12 cellular contexts compared by ENCODE assay signal in genomic region chr15:80159811-80160569, GRCh38. TPM values are rescaled to one million over a fixed set of nuclear protein-coding genes. Genes with fewer than 3 reads are reported as not detected.
DNase-seq lines count a peak whose midpoint lies in the region; ATAC-seq, FAIRE-seq and TF ChIP-seq lines count a peak whose summit lies in the region.
"Had no signal": no experiment of that assay in that cellular context is flagged by ENCODE, and none has a peak within 500 bp of the region (broad histone marks: within the 10 kb centered on the region; RNA-seq: fewer than 3 reads in every experiment).

No MANE protein-coding gene starts in this region.

- intact Hi-C loops in kidney (cut with DNase I), result no loop called here

- FAIRE-seq in GM12892 (lab: Jason Lieb, UNC) (peak; percentile 61), kidney (lab: Jason Lieb, UNC) (no peak)
- FAIRE-seq: G401.6 had no signal

- H3K36me3 ChIP-seq in MG63 (peaks cover 68% of the 10 kb centered on the region), kidney (ENCODE audit: control insufficient read depth in 1 of 2, insufficient read depth in 2 of 2, low read length in 2 of 2) (peaks cover 12 to 31% of the 10 kb centered on the region in 2 donors)

- H3K9me3 ChIP-seq in MG63 (no peaks in the 10 kb centered on the region), kidney (ENCODE audit: control insufficient read depth in 1 of 2, low read length in 2 of 2) (no peaks in the 10 kb centered on the region)

- H3K36me3 Mint-ChIP-seq in central memory CD8-positive, alpha-beta T cell (ENCODE audit: insufficient read depth), result no peaks in the 10 kb centered on the region
- H3K36me3 Mint-ChIP-seq in osteocyte (ENCODE audit: unreplicated experiment) (peaks cover 7% of the 10 kb centered on the region), endothelial cell (ENCODE audit: low read depth, unreplicated experiment) (peaks cover 9% of the 10 kb centered on the region)

- H3K4me1 ChIP-seq in kidney (ENCODE audit: control insufficient read depth in 1 of 2, insufficient read depth in 1 of 2, low read depth in 1 of 2, low read length in 2 of 2), result peaks cover 14 to 29% of the 10 kb centered on the region in 2 donors

- H3K27ac Mint-ChIP-seq in central memory CD8-positive, alpha-beta T cell (ENCODE audit: low read depth), result no peak overlapping the region
- H3K27ac Mint-ChIP-seq in osteocyte (ENCODE audit: unreplicated experiment) (peak overlapping the region; percentile 65), endothelial cell (ENCODE audit: unreplicated experiment) (no peak overlapping the region)
- H3K27ac Mint-ChIP-seq: memory B cell had no signal

- H3K4me3 Mint-ChIP-seq in central memory CD8-positive, alpha-beta T cell, result no peak overlapping the region
- H3K4me3 Mint-ChIP-seq in osteocyte (ENCODE audit: unreplicated experiment), result no peak overlapping the region
- H3K4me3 Mint-ChIP-seq in endothelial cell (ENCODE audit: unreplicated experiment), result no peak overlapping the region
- H3K4me3 Mint-ChIP-seq: GM23338, memory B cell had no signal

- H3K9me3 Mint-ChIP-seq in central memory CD8-positive, alpha-beta T cell, result no peaks in the 10 kb centered on the region
- no peaks in the 10 kb centered on the region for H3K9me3 Mint-ChIP-seq in osteocyte (ENCODE audit: unreplicated experiment)
- no peaks in the 10 kb centered on the region for H3K9me3 Mint-ChIP-seq in endothelial cell (ENCODE audit: unreplicated experiment)
- H3K9me3 Mint-ChIP-seq: GM23338 had no signal

- ATAC-seq in central memory CD8-positive, alpha-beta T cell (replicated peaks; ENCODE audit: extremely low read depth, poor library complexity, severe bottlenecking), result peak; percentile 75
- ATAC-seq: GM23338 had no signal

- no peaks in the 10 kb centered on the region for H3K27me3 ChIP-seq in MG63

- no peak for DNase-seq in GM12892 (ENCODE audit: insufficient read length)
- DNase-seq in MG63, result peak; percentile 92
- peak in 1 of 2 donors; percentile 23 for DNase-seq in central memory CD8-positive, alpha-beta T cell (ENCODE audit: low spot score in 2 of 2)
- peak; percentile 77 for DNase-seq in osteocyte (ENCODE audit: extremely low spot score, unreplicated experiment)
- no peak for DNase-seq in NOMO-1 treated with dmso at 0.1 percent for 144 hours (lab: John Stamatoyannopoulos, UW; ENCODE audit: unreplicated experiment)
- DNase-seq in endothelial cell (ENCODE audit: low spot score), result no peak
- DNase-seq in activated CD8-positive, alpha-beta memory T cell treated with anti-CD3 and anti-CD28 coated beads, Interleukin-2, amount 50 U/mL, for 4 hours, result no peak
- no peak for DNase-seq in kidney
- DNase-seq: activated CD4-positive, alpha-beta T cell treated with anti-CD3 and anti-CD28 coated beads for 4 hours had no signal

- no peaks in the 10 kb centered on the region for H3K27me3 Mint-ChIP-seq in central memory CD8-positive, alpha-beta T cell
- H3K27me3 Mint-ChIP-seq in osteocyte (ENCODE audit: unreplicated experiment) (no peaks in the 10 kb centered on the region), endothelial cell (ENCODE audit: unreplicated experiment) (peaks cover 2% of the 10 kb centered on the region)
- H3K27me3 Mint-ChIP-seq: memory B cell had no signal

- H3K27ac ChIP-seq in kidney (ENCODE audit: low read depth in 2 of 2, low read length in 2 of 2), result peak overlapping the region in 1 of 2 donors; percentile 55

- no peak for TF ChIP-seq POLR2A in GM12892 (IDR thresholded peaks at IDR 0.05; ENCODE audit: low read depth, low read length)

- no peak for TF ChIP-seq CTCF in osteocyte (IDR thresholded peaks at IDR 0.05)
- no peak for TF ChIP-seq CTCF in endothelial cell (IDR thresholded peaks at IDR 0.05; ENCODE audit: unreplicated experiment)
- no peak for TF ChIP-seq CTCF in kidney (IDR thresholded peaks at IDR 0.05; ENCODE audit: borderline replicate concordance, extremely low read depth, insufficient read depth)

- no peak overlapping the region for H3K4me3 ChIP-seq in MG63
- no peak overlapping the region for H3K4me3 ChIP-seq in kidney (ENCODE audit: low read length in 2 of 2)
- H3K4me3 ChIP-seq: GM23338 had no signal

- no peak overlapping the region for H3K9ac ChIP-seq in kidney (ENCODE audit: low read length in 2 of 2)

- H3K4me1 Mint-ChIP-seq in central memory CD8-positive, alpha-beta T cell, result peaks cover 20% of the 10 kb centered on the region
- H3K4me1 Mint-ChIP-seq in osteocyte (ENCODE audit: unreplicated experiment) (peaks cover 12% of the 10 kb centered on the region), endothelial cell (ENCODE audit: unreplicated experiment) (peaks cover 10% of the 10 kb centered on the region)

RNA-seq across cellular contexts. Expression of gene FAH, which starts 7.2 kb away (rescaled TPM):
- polyA plus RNA-seq in GM12892 (2012; ENCODE audit: missing spikeins), result 41.9 TPM
- 44.8 and 93.3 TPM in 2 replicates for total RNA-seq in MG63 (2014; rRNA removed; shearing (Covaris generic); ENCODE audit: low replicate concordance)
- total RNA-seq in osteocyte (9.5 and 12.9 TPM in 2 replicates), endothelial cell (ENCODE audit: unreplicated experiment) (6.2 TPM), kidney (34.7 TPM)
- 121 TPM for polyA plus RNA-seq in kidney (ENCODE audit: insufficient read depth, low read depth, low replicate concordance)

Comparison
In these comparisons a context has a peak if more than half of its experiments do, and no peak if none do; other contexts are left out.
1. DNase-seq: peak in MG63 (single experiment) and osteocyte (single experiment); none in GM12892 (single experiment), NOMO-1 treated with dmso at 0.1 percent for 144 hours (single experiment), endothelial cell (single experiment), activated CD8-positive, alpha-beta memory T cell treated with anti-CD3 and anti-CD28 coated beads, Interleukin-2, amount 50 U/mL, for 4 hours (single experiment) and kidney (single experiment).